Comparison of ENCODE assay signal across 8 cellular contexts in the genomic region with DNA sequence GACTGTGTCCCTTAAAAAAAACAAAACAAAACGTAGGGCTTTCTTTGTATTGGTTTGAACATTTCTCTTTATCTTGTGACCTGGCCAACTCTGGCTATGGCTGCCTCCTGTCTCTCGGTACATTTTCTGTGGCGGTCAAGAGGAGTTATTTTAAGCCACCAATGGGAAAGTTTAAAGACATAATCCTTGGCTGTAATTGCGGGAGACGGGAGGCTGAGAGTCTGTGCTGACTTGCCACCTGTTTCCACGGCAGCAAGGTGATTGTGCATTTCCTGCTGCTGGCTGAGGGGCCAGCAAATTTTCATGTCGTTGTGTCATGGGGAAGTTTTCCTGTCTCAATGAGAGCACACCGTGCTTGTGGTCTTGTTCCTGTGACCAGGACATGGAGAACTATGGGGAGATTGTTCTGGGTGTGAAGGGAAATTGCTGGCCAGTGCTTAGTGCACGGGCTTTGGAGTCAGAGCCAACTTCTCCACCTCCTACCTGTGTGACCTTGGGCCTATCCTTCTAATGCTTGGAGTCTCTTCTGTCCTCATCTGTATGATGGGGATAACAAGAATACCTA. TPM values are rescaled to one million over a fixed set of nuclear protein-coding genes. Genes with fewer than 3 reads are reported as not detected.
DNase-seq lines count a peak whose midpoint lies in the region; ATAC-seq and TF ChIP-seq lines count a peak whose summit lies in the region.

No MANE protein-coding gene starts in this region.

- H3K36me3 ChIP-seq in left lung, result no peaks in the 10 kb centered on the region

- ATAC-seq in left lung, result peak; percentile 80
- no peak for ATAC-seq in GM18867 (IDR thresholded peaks at IDR 0.05; ENCODE audit: unreplicated experiment)

- no peaks in the 10 kb centered on the region for H3K9me3 Mint-ChIP-seq in activated naive CD4-positive, alpha-beta T cell treated with anti-CD3 and anti-CD28 coated beads, Interleukin-2, amount 10 ng/mL, durations not matched to agents 7 days and 5 days

- H3K4me3 ChIP-seq in GM12864 (ENCODE audit: low read depth, low read length), result peak overlapping the region; percentile 4; the same call in 1 of the 2 replicates
- H3K4me3 ChIP-seq in left lung, result no peak overlapping the region

- peaks cover 20 to 97% of the 10 kb centered on the region in 2 donors for H3K4me1 ChIP-seq in left lung

- CTCF ChIA-PET in activated naive CD4-positive, alpha-beta T cell treated with anti-CD3 and anti-CD28 coated beads, Interleukin-2, amount 10 ng/mL, durations not matched to agents 7 days and 5 days (lab: Charles Lee), result interaction anchor here (1.2 to 1.5 kb wide), 2 partner anchors 116 to 128 kb away, joined by 3 to 4 read pairs; no protein-coding TSS in a partner anchor

- peak overlapping the region; percentile 12 for H3K27ac Mint-ChIP-seq in activated naive CD4-positive, alpha-beta T cell treated with anti-CD3 and anti-CD28 coated beads, Interleukin-2, amount 10 ng/mL, durations not matched to agents 7 days and 5 days

- H3K4me1 Mint-ChIP-seq in activated naive CD4-positive, alpha-beta T cell treated with anti-CD3 and anti-CD28 coated beads, Interleukin-2, amount 10 ng/mL, durations not matched to agents 7 days and 5 days, result peaks cover 60% of the 10 kb centered on the region

- no peaks in the 10 kb centered on the region for H3K9me3 ChIP-seq in left lung

- H3K27me3 Mint-ChIP-seq in activated naive CD4-positive, alpha-beta T cell treated with anti-CD3 and anti-CD28 coated beads, Interleukin-2, amount 10 ng/mL, durations not matched to agents 7 days and 5 days, result no peaks in the 10 kb centered on the region

- TF ChIP-seq CTCF in GM12864 (IDR thresholded peaks at IDR 0.05; ENCODE audit: low read depth, low read length, missing control alignments) (no peak), left lung (IDR thresholded peaks at IDR 0.05) (no peak)

- intact Hi-C loops in left lung (cut with DNase I), result no loop called here

- peaks cover 34% of the 10 kb centered on the region for H3K36me3 Mint-ChIP-seq in activated naive CD4-positive, alpha-beta T cell treated with anti-CD3 and anti-CD28 coated beads, Interleukin-2, amount 10 ng/mL, durations not matched to agents 7 days and 5 days

- no peaks in the 10 kb centered on the region for H3K27me3 ChIP-seq in left lung

- peak overlapping the region; percentile 73 to 79 for H3K27ac ChIP-seq in left lung

- no peak for DNase-seq in GM12864 (ENCODE audit: low read depth)
- DNase-seq in NCI-H146 treated with DMSO at 0.1 percent for 48 hours (lab: John Stamatoyannopoulos, UW; ENCODE audit: unreplicated experiment), result peak; percentile 47
- DNase-seq in activated naive CD4-positive, alpha-beta T cell treated with anti-CD3 and anti-CD28 coated beads, Interleukin-2, amount 10 ng/mL, durations not matched to agents 7 days and 5 days, result peak; percentile 40
- DNase-seq in left lung, result peak in 1 of 2 donors; percentile 60
- no peak for DNase-seq in stimulated activated CD4-positive, alpha-beta T cell treated with anti-CD3 and anti-CD28 coated beads, Interleukin-4, amount 100 ng/mL, for 1 hour
- no peak for DNase-seq in activated CD4-positive, alpha-beta T cell treated with anti-CD3 and anti-CD28 coated beads for 4 hours
- DNase-seq in AG20443 (ENCODE audit: low spot score), result no peak

- H3K4me3 Mint-ChIP-seq in activated naive CD4-positive, alpha-beta T cell treated with anti-CD3 and anti-CD28 coated beads, Interleukin-2, amount 10 ng/mL, durations not matched to agents 7 days and 5 days, result no peak overlapping the region

RNA-seq across cellular contexts. Expression of gene PTPRJ, which starts 11.0 kb away (rescaled TPM):
- total RNA-seq in left lung, result 10 to 100 TPM; 42.2 to 63.5 TPM

Comparison
In these comparisons a context has a peak if more than half of its experiments do, and no peak if none do; other contexts are left out.
1. DNase-seq: peak in NCI-H146 treated with DMSO at 0.1 percent for 48 hours (single experiment) and activated naive CD4-positive, alpha-beta T cell treated with anti-CD3 and anti-CD28 coated beads, Interleukin-2, amount 10 ng/mL, durations not matched to agents 7 days and 5 days (single experiment); none in GM12864 (single experiment), stimulated activated CD4-positive, alpha-beta T cell treated with anti-CD3 and anti-CD28 coated beads, Interleukin-4, amount 100 ng/mL, for 1 hour (single experiment), activated CD4-positive, alpha-beta T cell treated with anti-CD3 and anti-CD28 coated beads for 4 hours (0 of 2) and AG20443 (single experiment).